21 cellular contexts compared by ENCODE assay signal in genomic region chr6:159952289-159953005, GRCh38. TPM values are rescaled to one million over a fixed set of nuclear protein-coding genes. Genes with fewer than 3 reads are reported as not detected.
DNase-seq lines count a peak whose midpoint lies in the region; ATAC-seq and TF ChIP-seq lines count a peak whose summit lies in the region.
"Had no signal": no experiment of that assay in that cellular context is flagged by ENCODE, and none has a peak within 500 bp of the region (broad histone marks: within the 10 kb centered on the region; RNA-seq: fewer than 3 reads in every experiment).

No MANE protein-coding gene starts in this region.

- WGBS in lung, 2 donors, result 51 to 60% methylated on average over 13 of the region's 13 CpGs

- H3K36me3 ChIP-seq in BLaER1 treated with 17β-estradiol and CSF1 and Interleukin-3, amounts not matched to agents 10 nM and 100 nM, result no peaks in the 10 kb centered on the region
- no peaks in the 10 kb centered on the region for H3K36me3 ChIP-seq in lung (ENCODE audit: control insufficient read depth in 2 of 2, insufficient read depth in 2 of 2, low read length in 2 of 2)
- no peaks in the 10 kb centered on the region for H3K36me3 ChIP-seq in skeletal muscle satellite cell (ENCODE audit: insufficient read depth, low read length)
- H3K36me3 ChIP-seq: cardiac muscle cell, suprapubic skin had no signal

- peaks cover 0 to 5% (median 0%) of the 10 kb centered on the region in 11 experiments; a peak in 1 of 22 replicates for H3K9me3 ChIP-seq in BLaER1 treated with 17β-estradiol and CSF1 and Interleukin-3, amounts not matched to agents 10 nM and 100 nM (replicated peaks in 1 of 11)
- H3K9me3 ChIP-seq in lung (ENCODE audit: control insufficient read depth in 2 of 2, insufficient read depth in 1 of 2, low read length in 1 of 2) (no peaks in the 10 kb centered on the region), skeletal muscle satellite cell (replicated peaks; ENCODE audit: low read length) (no peaks in the 10 kb centered on the region)
- H3K9me3 ChIP-seq: suprapubic skin had no signal

- peaks cover 5 to 28% (median 25%) of the 10 kb centered on the region in 10 experiments; a peak in 17 of 20 replicates for H3K4me1 ChIP-seq in BLaER1 treated with 17β-estradiol and CSF1 and Interleukin-3, amounts not matched to agents 10 nM and 100 nM
- H3K4me1 ChIP-seq in lung (ENCODE audit: control insufficient read depth in 2 of 2, insufficient read depth in 2 of 2, low read length in 2 of 2) (peaks cover 3 to 4% of the 10 kb centered on the region in 2 donors), skeletal muscle satellite cell (ENCODE audit: control insufficient read depth, insufficient read depth, low read length) (peaks cover 15% of the 10 kb centered on the region)

- H4K20me1 ChIP-seq in BLaER1 treated with 17β-estradiol and CSF1 and Interleukin-3, amounts not matched to agents 10 nM and 100 nM, result no peaks in the 10 kb centered on the region

- H3K4me3 ChIP-seq in BLaER1 treated with 17β-estradiol and CSF1 and Interleukin-3, amounts not matched to agents 10 nM and 100 nM, result no peak overlapping the region
- no peak overlapping the region for H3K4me3 ChIP-seq in lung
- H3K4me3 ChIP-seq in skeletal muscle satellite cell (ENCODE audit: low read length), result no peak overlapping the region
- H3K4me3 ChIP-seq: cardiac muscle cell, suprapubic skin had no signal

- intact Hi-C loops in posterior cingulate gyrus (cut with DNase I), result no loop called here

- DNase-seq in RWPE1 (ENCODE audit: low spot score) (no peak), lung (ENCODE audit: low spot score) (peak; percentile 68), posterior cingulate gyrus (no peak), NOMO-1 treated with dmso at 0.1 percent for 144 hours (lab: John Stamatoyannopoulos, UW; ENCODE audit: unreplicated experiment) (no peak)
- no peak for DNase-seq in stimulated activated CD4-positive, alpha-beta T cell treated with anti-CD3 and anti-CD28 coated beads, Interleukin-4, amount 100 ng/mL, for 24 hours
- DNase-seq: activated CD4-positive, alpha-beta T cell treated with anti-CD3 and anti-CD28 coated beads for 1 hour; activated naive CD4-positive, alpha-beta T cell; activated T-cell treated with anti-CD3 and anti-CD28 coated beads, Interleukin-2, amount 50 U/mL, for 24 hours; CD8-positive, alpha-beta memory T cell; mesendoderm; natural killer cell; NCI-H1105 treated with DMSO at 0.1 percent for 48 hours; NCI-H2107; NCI-H524; stimulated activated CD4-positive, alpha-beta T cell treated with anti-CD3 and anti-CD28 coated beads, Interleukin-15, amount 100 ng/mL, for 24 hours; SW 1271 had no signal

- CTCF ChIA-PET in RWPE1 (lab: Yijun Ruan, JAX), result no interaction called here

- ATAC-seq in lung (ENCODE audit: insufficient read depth, low FRiP score), result peak; percentile 63
- ATAC-seq: HCT116, natural killer cell had no signal

- no peaks in the 10 kb centered on the region for H3K27me3 ChIP-seq in BLaER1 treated with 17β-estradiol and CSF1 and Interleukin-3, amounts not matched to agents 10 nM and 100 nM
- H3K27me3 ChIP-seq in lung (ENCODE audit: control insufficient read depth, insufficient read depth) (no peaks in the 10 kb centered on the region), skeletal muscle satellite cell (ENCODE audit: control insufficient read depth, insufficient read depth, low read length) (no peaks in the 10 kb centered on the region)
- H3K27me3 ChIP-seq: cardiac muscle cell, suprapubic skin had no signal

- H3K4me2 ChIP-seq in BLaER1 treated with 17β-estradiol and CSF1 and Interleukin-3, amounts not matched to agents 10 nM and 100 nM, result peak overlapping the region in 10 of 11 experiments; percentile 19 to 64 (median 47); a peak in 17 of 22 replicates
- H3K4me2 ChIP-seq in skeletal muscle satellite cell (ENCODE audit: low read length), result peak overlapping the region; percentile 70

- no peak overlapping the region; a peak in 2 of 22 replicates for H3K9ac ChIP-seq in BLaER1 treated with 17β-estradiol and CSF1 and Interleukin-3, amounts not matched to agents 10 nM and 100 nM
- no peak overlapping the region for H3K9ac ChIP-seq in skeletal muscle satellite cell (ENCODE audit: low read depth, low read length)

- no peak for TF ChIP-seq CTCF in RWPE1 (conservative IDR thresholded peaks at IDR 0.05; ENCODE audit: low read depth)
- no peak for TF ChIP-seq CTCF in lung (IDR thresholded peaks at IDR 0.05; ENCODE audit: control extremely low read depth, extremely low read depth)

- peak overlapping the region in 9 of 11 experiments; percentile 29 to 62 (median 41); a peak in 12 of 22 replicates for H3K27ac ChIP-seq in BLaER1 treated with 17β-estradiol and CSF1 and Interleukin-3, amounts not matched to agents 10 nM and 100 nM
- H3K27ac ChIP-seq in RWPE1 (peak overlapping the region; percentile 77), lung (ENCODE audit: low read depth in 1 of 2, low read length in 1 of 2) (peak overlapping the region in 1 of 2 donors; percentile 93)
- H3K27ac ChIP-seq: cardiac muscle cell, suprapubic skin had no signal

- POLR2A ChIA-PET in RWPE1 (lab: Yijun Ruan, JAX; ENCODE audit: low non-redundant PET), result interaction anchor here (0.7 kb wide), 1 partner anchor 225 kb away, joined by 4 read pairs; the partner anchor contains the start of gene WTAP

RNA-seq across cellular contexts. Expression of gene IGF2R, which starts 16.4 kb away (rescaled TPM):
- 100 to 1,000 TPM; 118 to 125 TPM for total RNA-seq in lung
- 10 to 100 TPM; 30.0 to 67.3 TPM for polyA plus RNA-seq in lung
- total RNA-seq in skeletal muscle satellite cell (2012; rRNA removed), result 86.5 and 116 TPM in 2 replicates
